Comparison of ENCODE assay signal across 8 cellular contexts in the genomic region with DNA sequence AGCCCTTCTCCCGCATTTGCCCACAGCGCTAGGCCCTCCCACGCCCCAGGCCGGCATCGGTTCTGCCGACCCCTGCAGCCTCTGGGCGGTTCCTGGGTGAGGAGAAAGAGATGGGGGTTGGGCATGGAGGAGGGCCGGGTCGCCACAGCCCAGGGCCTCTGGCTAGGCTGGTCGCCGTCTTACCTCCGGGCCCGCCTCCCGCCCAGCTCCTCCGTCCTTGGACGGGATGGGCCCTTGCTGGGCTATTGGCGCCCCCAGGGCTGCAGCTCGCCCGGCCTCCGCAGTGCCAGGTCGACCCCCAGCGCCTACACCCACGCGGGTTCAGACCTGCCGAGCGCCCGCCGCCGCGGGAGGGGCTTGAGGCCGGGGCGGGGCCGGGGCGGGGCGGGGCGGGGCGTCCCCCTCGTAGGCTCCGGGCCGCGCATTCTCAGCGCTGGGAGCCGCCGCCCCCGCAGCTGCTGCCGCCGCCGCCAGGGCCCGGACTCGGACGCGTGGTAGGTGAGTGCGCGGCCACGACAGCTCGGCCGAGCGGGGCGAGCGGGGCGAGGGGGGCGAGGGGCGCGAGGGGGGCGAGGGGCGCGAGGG. TPM values are rescaled to one million over a fixed set of nuclear protein-coding genes. Genes with fewer than 3 reads are reported as not detected.
DNase-seq lines count a peak whose midpoint lies in the region; ATAC-seq and TF ChIP-seq lines count a peak whose summit lies in the region.

A gene (plus strand): TSS at position 424 of the 585 bp plus-strand sequence. CDS start 3,118 bp downstream, outside the sequence.

- DNase-seq in COR-L47 (lab: John Stamatoyannopoulos, UW) = peak; percentile 17
- DNase-seq in NCI-H345 (lab: John Stamatoyannopoulos, UW) = peak; percentile 59
- peak; percentile 53 to 72 for DNase-seq in activated T-cell treated with anti-CD3 and anti-CD28 coated beads, Interleukin-2, amount 50 U/mL, for 48 hours
- DNase-seq in fibroblast of the aortic adventitia (ENCODE audit: low read depth) = no peak
- DNase-seq in nephron progenitor cell = peak; percentile 72

- peak within 1 kb of the TSS; percentile 79 for H3K4me3 Mint-ChIP-seq in nephron progenitor cell

- no peaks in the 10 kb centered on the region for H3K9me3 Mint-ChIP-seq in nephron progenitor cell

- peaks cover 49% of the 10 kb centered on the region for H3K27me3 Mint-ChIP-seq in nephron progenitor cell (ENCODE audit: low read depth, poor library complexity)

- TF ChIP-seq CTCF in fibroblast of the aortic adventitia (IDR thresholded peaks at IDR 0.05; ENCODE audit: insufficient read depth, low read length) (no peak), nephron progenitor cell (IDR thresholded peaks at IDR 0.05) (no peak)

- peaks cover 46% of the 10 kb centered on the region for H3K4me1 Mint-ChIP-seq in nephron progenitor cell

- ATAC-seq in GM21515 (IDR thresholded peaks at IDR 0.05; ENCODE audit: unreplicated experiment) (peak; percentile 39), HG02938 (IDR thresholded peaks at IDR 0.05; ENCODE audit: unreplicated experiment) (no peak), GM18909 (IDR thresholded peaks at IDR 0.05; ENCODE audit: poor library complexity, unreplicated experiment) (no peak)

- H3K36me3 Mint-ChIP-seq in nephron progenitor cell (ENCODE audit: low read depth) = no peaks in the 10 kb centered on the region

- peak within 1 kb of the TSS; percentile 81 for H3K4me3 ChIP-seq in fibroblast of the aortic adventitia (ENCODE audit: low read depth, low read length)

- H3K27ac Mint-ChIP-seq in nephron progenitor cell = no peak within 1 kb of the TSS

RNA-seq across cellular contexts. Expression of the gene that starts here (rescaled TPM):
- total RNA-seq in fibroblast of the aortic adventitia (ENCODE audit: low replicate concordance) = 159 and 311 TPM in 2 replicates
